ENCODE assay signal across 9 cellular contexts in genomic region chr10:22010973-22011408, GRCh38. TPM values are rescaled to one million over a fixed set of nuclear protein-coding genes. Genes with fewer than 3 reads are reported as not detected.
DNase-seq lines count a peak whose midpoint lies in the region; ATAC-seq and TF ChIP-seq lines count a peak whose summit lies in the region.
"Had no signal": no experiment of that assay in that cellular context is flagged by ENCODE, and none has a peak within 500 bp of the region (broad histone marks: within the 10 kb centered on the region; RNA-seq: fewer than 3 reads in every experiment).

No MANE protein-coding gene starts in this region.

- intact Hi-C loops in colonic mucosa (cut with DNase I): no loop called here

- no peaks in the 10 kb centered on the region for H3K9me3 ChIP-seq in colonic mucosa

- H3K36me3 ChIP-seq in colonic mucosa: no peaks in the 10 kb centered on the region

- peak in 2 of 3 experiments; percentile 2 to 29 for DNase-seq in NCI-H1417 (lab: John Stamatoyannopoulos, UW)
- DNase-seq in NCI-H1417 treated with DMSO at 0.1 percent for 48 hours (lab: John Stamatoyannopoulos, UW): no peak
- peak; percentile 42 for DNase-seq in LoVo (ENCODE audit: low spot score)
- DNase-seq in colonic mucosa: no peak
- DNase-seq in progenitor cell of endocrine pancreas (ENCODE audit: low spot score, unreplicated experiment): no peak
- no peak for DNase-seq in activated CD4-positive, alpha-beta T cell treated with anti-CD3 and anti-CD28 coated beads, Interleukin-2, amount 50 U/mL, for 48 hours

- ATAC-seq in HG03354 (IDR thresholded peaks at IDR 0.05; ENCODE audit: poor library complexity, severe bottlenecking, unreplicated experiment) (no peak), HG02884 (IDR thresholded peaks at IDR 0.05; ENCODE audit: unreplicated experiment) (no peak)

- H3K9ac ChIP-seq in colonic mucosa (ENCODE audit: low read depth in 2 of 2, low read length in 2 of 2): no peak overlapping the region

- no peak overlapping the region for H3K4me3 ChIP-seq in colonic mucosa

- H3K4me1 Mint-ChIP-seq in progenitor cell of endocrine pancreas (ENCODE audit: low read depth): no peaks in the 10 kb centered on the region

- no peak overlapping the region for H3K27ac ChIP-seq in colonic mucosa

- no peaks in the 10 kb centered on the region for H3K27me3 ChIP-seq in colonic mucosa

- TF ChIP-seq CTCF in colonic mucosa (IDR thresholded peaks at IDR 0.05) (peak; percentile 41), progenitor cell of endocrine pancreas (IDR thresholded peaks at IDR 0.05; ENCODE audit: unreplicated experiment) (peak; percentile 67)

- H3K27me3 Mint-ChIP-seq in progenitor cell of endocrine pancreas: no peaks in the 10 kb centered on the region

- H3K9me3 Mint-ChIP-seq in progenitor cell of endocrine pancreas (ENCODE audit: low read depth): peaks cover 8% of the 10 kb centered on the region

- H3K36me3 Mint-ChIP-seq in progenitor cell of endocrine pancreas (ENCODE audit: insufficient read depth): no peaks in the 10 kb centered on the region

- H3K4me3 Mint-ChIP-seq in progenitor cell of endocrine pancreas (ENCODE audit: low read depth): no peak overlapping the region

- H3K27ac Mint-ChIP-seq in progenitor cell of endocrine pancreas: no peak overlapping the region
- H3K27ac Mint-ChIP-seq: activated T-helper 2 cell treated with anti-CD3 and anti-CD28 coated beads, Interferon-gamma antibody, Interleukin-2, Interleukin-4, amounts not matched to agents 10 μg/mL and 5 μg/mL and 100 μg/mL, durations not matched to agents 14 hours and 24 hours and 36 hours had no signal

- no peaks in the 10 kb centered on the region for H3K4me1 ChIP-seq in colonic mucosa

RNA-seq across cellular contexts. Expression of gene DNAJC1, which starts 7.5 kb away (rescaled TPM):
- total RNA-seq in colonic mucosa: 10 to 100 TPM; 27.4 to 33.8 TPM
- 28.5 and 29.1 TPM in 2 replicates for total RNA-seq in progenitor cell of endocrine pancreas

Comparison
In these comparisons a context has a peak if more than half of its experiments do, and no peak if none do; other contexts are left out.
1. DNase-seq: peak in NCI-H1417 (2 of 3) and LoVo (single experiment); none in NCI-H1417 treated with DMSO at 0.1 percent for 48 hours (single experiment), colonic mucosa (single experiment), progenitor cell of endocrine pancreas (single experiment) and activated CD4-positive, alpha-beta T cell treated with anti-CD3 and anti-CD28 coated beads, Interleukin-2, amount 50 U/mL, for 48 hours (0 of 2).